9 cellular contexts compared by ENCODE assay signal in the genomic region with DNA sequence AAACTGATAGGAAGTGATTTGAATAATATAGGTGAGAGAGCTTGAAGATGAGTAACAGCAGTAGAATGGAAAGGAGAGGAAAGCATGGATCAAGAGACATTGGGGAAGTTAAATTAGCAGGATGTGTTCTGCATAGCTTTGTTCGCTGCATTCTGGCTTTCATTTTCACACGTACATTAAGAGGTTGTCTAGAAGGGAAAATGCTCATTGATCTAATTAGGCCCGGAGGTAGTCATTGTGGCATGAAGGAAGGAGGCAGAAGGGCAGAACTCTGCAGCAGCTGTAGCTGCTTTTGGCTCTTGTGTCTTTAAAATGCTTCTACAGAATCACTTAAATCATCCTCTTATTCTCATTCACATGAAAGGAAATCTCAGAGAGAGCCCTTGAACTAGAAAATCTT. TPM values are rescaled to one million over a fixed set of nuclear protein-coding genes. Genes with fewer than 3 reads are reported as not detected.
DNase-seq lines count a peak whose midpoint lies in the region; ATAC-seq and TF ChIP-seq lines count a peak whose summit lies in the region.
"Had no signal": no experiment of that assay in that cellular context is flagged by ENCODE, and none has a peak within 500 bp of the region (broad histone marks: within the 10 kb centered on the region; RNA-seq: fewer than 3 reads in every experiment).

No MANE protein-coding gene starts in this region.

- H3K9me3 ChIP-seq in esophagus squamous epithelium (no peaks in the 10 kb centered on the region), vagina (no peaks in the 10 kb centered on the region)

- no peak for TF ChIP-seq POLR2A in esophagus squamous epithelium (IDR thresholded peaks at IDR 0.05)
- TF ChIP-seq POLR2A in vagina (IDR thresholded peaks at IDR 0.05): no peak

- H3K27ac ChIP-seq in coronary artery (no peak overlapping the region), esophagus squamous epithelium (no peak overlapping the region), vagina (no peak overlapping the region)

- H3K36me3 ChIP-seq in esophagus squamous epithelium (no peaks in the 10 kb centered on the region), vagina (no peaks in the 10 kb centered on the region)

- intact Hi-C loops in esophagus squamous epithelium (cut with DNase I) (no loop called here), vagina (cut with DNase I) (no loop called here), posterior vena cava (cut with DNase I) (no loop called here)

- 37 to 43% methylated on average over 3 of the region's 3 CpGs for WGBS in esophagus squamous epithelium, 2 donors

- DNase-seq in DMS79 (lab: John Stamatoyannopoulos, UW) (peak; percentile 93), GM20000 (ENCODE audit: low spot score) (peak; percentile 19), coronary artery (ENCODE audit: low spot score) (no peak), NCI-H128 (lab: John Stamatoyannopoulos, UW; ENCODE audit: unreplicated experiment) (no peak), esophagus squamous epithelium (lab: John Stamatoyannopoulos, UW) (no peak), vagina (ENCODE audit: extremely low spot score in 2 of 2) (no peak), posterior vena cava (ENCODE audit: low spot score) (no peak)

- H3K27me3 ChIP-seq in esophagus squamous epithelium: no peaks in the 10 kb centered on the region
- no peaks in the 10 kb centered on the region for H3K27me3 ChIP-seq in vagina

- peak; percentile 90 for ATAC-seq in HG03460 (IDR thresholded peaks at IDR 0.05; ENCODE audit: unreplicated experiment)

- H3K4me3 ChIP-seq in coronary artery (peak overlapping the region; percentile 35), esophagus squamous epithelium (peak overlapping the region in 1 of 4 donors; percentile 22), vagina (no peak overlapping the region)

- TF ChIP-seq CTCF in GM20000 (IDR thresholded peaks at IDR 0.05; ENCODE audit: extremely low read depth, missing control alignments) (no peak), coronary artery (IDR thresholded peaks at IDR 0.05) (no peak), esophagus squamous epithelium (IDR thresholded peaks at IDR 0.05) (no peak), vagina (IDR thresholded peaks at IDR 0.05) (no peak)

- H3K4me1 ChIP-seq in esophagus squamous epithelium (no peaks in the 10 kb centered on the region), vagina (peaks cover 6% of the 10 kb centered on the region)

RNA-seq across cellular contexts. Expression of gene KCNAB1, which starts 40.3 kb away (rescaled TPM):
- total RNA-seq in esophagus squamous epithelium (1 to 10 TPM in 2 of 4 donors, under 1 TPM in 2; 0.40 to 6.6 (median 1.3) TPM), vagina (3.9 TPM), posterior vena cava (10 to 100 TPM; 14.0 to 33.1 TPM)
- total RNA-seq: kidney epithelial cell had no signal

Comparison
In these comparisons a context has a peak if more than half of its experiments do, and no peak if none do; other contexts are left out.
1. DNase-seq: peak in DMS79 (single experiment) and GM20000 (single experiment); none in coronary artery (single experiment), NCI-H128 (single experiment), esophagus squamous epithelium (single experiment), vagina (0 of 2) and posterior vena cava (single experiment).